In genomic region chr1:7087888-7088287, GRCh38 we compare ENCODE assay signal across 6 cellular contexts.
"Had no signal": no experiment of that assay in that cellular context is flagged by ENCODE, and none has a peak within 500 bp of the region (broad histone marks: within the 10 kb centered on the region; RNA-seq: fewer than 3 reads in every experiment).

No MANE protein-coding gene starts in this region.

- ATAC-seq: HepG2, K562 had no signal

- H3K4me3 ChIP-seq: K562 had no signal

- H3K27ac ChIP-seq: HL-60 had no signal

- DNase-seq: IMR-90, KBM-7, KG1 had no signal
